9 cellular contexts compared by ENCODE assay signal in genomic region chr12:53159195-53159834, GRCh38. TPM values are rescaled to one million over a fixed set of nuclear protein-coding genes. Genes with fewer than 3 reads are reported as not detected.
DNase-seq lines count a peak whose midpoint lies in the region; ATAC-seq and TF ChIP-seq lines count a peak whose summit lies in the region.
"Had no signal": no experiment of that assay in that cellular context is flagged by ENCODE, and none has a peak within 500 bp of the region (broad histone marks: within the 10 kb centered on the region; RNA-seq: fewer than 3 reads in every experiment).

No MANE protein-coding gene starts in this region.

- H3K4me3 Mint-ChIP-seq in CD4-positive, CD25-positive, alpha-beta regulatory T cell: no peak overlapping the region
- H3K4me3 Mint-ChIP-seq in activated T-cell treated with anti-CD3 and anti-CD28 coated beads, Interleukin-2, amount 50 U/mL, for 24 hours: no peak overlapping the region
- H3K4me3 Mint-ChIP-seq in nephron: no peak overlapping the region

- peak; percentile 96 to 98 for ATAC-seq in CD4-positive, CD25-positive, alpha-beta regulatory T cell (ENCODE audit: low read depth in 2 of 2)
- peak; percentile 97 for ATAC-seq in stimulated activated naive CD8-positive, alpha-beta T cell treated with anti-CD3 and anti-CD28 coated beads, Interleukin-15, Interleukin-2, amounts not matched to agents 100 U/mL and 50 U/mL, for 24 hours

- H3K27ac ChIP-seq in CD4-positive, CD25-positive, alpha-beta regulatory T cell (ENCODE audit: insufficient read depth, low read length, poor library complexity, severe bottlenecking): no peak overlapping the region
- H3K27ac ChIP-seq in Peyer's patch (no peak overlapping the region), fibroblast of lung (ENCODE audit: insufficient read depth, low read length) (no peak overlapping the region)

- H3K27me3 Mint-ChIP-seq in CD4-positive, CD25-positive, alpha-beta regulatory T cell: peaks cover 5% of the 10 kb centered on the region
- H3K27me3 Mint-ChIP-seq in activated T-cell treated with anti-CD3 and anti-CD28 coated beads, Interleukin-2, amount 50 U/mL, for 24 hours: no peaks in the 10 kb centered on the region
- no peaks in the 10 kb centered on the region for H3K27me3 Mint-ChIP-seq in nephron (ENCODE audit: low read depth)

- H3K4me2 ChIP-seq in fibroblast of lung (ENCODE audit: extremely low read depth, insufficient read depth, low read length): no peak overlapping the region

- TF ChIP-seq POLR2A in Peyer's patch (IDR thresholded peaks at IDR 0.05): no peak

- H3K27me3 ChIP-seq in CD4-positive, CD25-positive, alpha-beta regulatory T cell (ENCODE audit: control insufficient read depth, insufficient read depth, low read length): no peaks in the 10 kb centered on the region
- H3K27me3 ChIP-seq in Peyer's patch (no peaks in the 10 kb centered on the region), fibroblast of lung (ENCODE audit: control insufficient read depth, insufficient read depth, low read length) (no peaks in the 10 kb centered on the region)

- H3K4me3 ChIP-seq in CD4-positive, CD25-positive, alpha-beta regulatory T cell (ENCODE audit: low read depth, low read length): no peak overlapping the region
- H3K4me3 ChIP-seq in Peyer's patch (no peak overlapping the region), fibroblast of lung (replicated peaks in 1 of 4; ENCODE audit: control extremely low read depth in 1 of 4, insufficient read depth in 1 of 4, low read depth in 3 of 4, low read length in 4 of 4) (no peak overlapping the region)

- peak; percentile 76 to 90 (median 85) for DNase-seq in CD4-positive, CD25-positive, alpha-beta regulatory T cell
- peak; percentile 89 for DNase-seq in GM20000 (ENCODE audit: low spot score)
- DNase-seq in Kasumi-1 (lab: John Stamatoyannopoulos, UW): peak; percentile 78 to 84
- DNase-seq in Peyer's patch: peak; percentile 88 to 96 (median 88)
- DNase-seq in activated T-cell treated with anti-CD3 and anti-CD28 coated beads, Interleukin-2, amount 50 U/mL, for 24 hours: peak; percentile 93
- DNase-seq in fibroblast of lung (ENCODE audit: low read depth in 2 of 2): peak; percentile 48 to 77
- DNase-seq in stimulated activated naive CD8-positive, alpha-beta T cell treated with anti-CD3 and anti-CD28 coated beads, Interleukin-15, Interleukin-2, amounts not matched to agents 100 U/mL and 50 U/mL, for 24 hours: peak; percentile 93

- no peaks in the 10 kb centered on the region for H4K20me1 ChIP-seq in fibroblast of lung (ENCODE audit: control insufficient read depth, extremely low read depth, insufficient read depth, low read length)

- H3K4me1 ChIP-seq in CD4-positive, CD25-positive, alpha-beta regulatory T cell (ENCODE audit: control insufficient read depth, insufficient read depth, low read length, poor library complexity, severe bottlenecking): peaks cover 7% of the 10 kb centered on the region
- H3K4me1 ChIP-seq in Peyer's patch: no peaks in the 10 kb centered on the region
- H3K4me1 ChIP-seq in fibroblast of lung (ENCODE audit: control insufficient read depth, extremely low read depth, insufficient read depth, low read length): no peaks in the 10 kb centered on the region

- peaks cover 0 to 7% (median 2%) of the 10 kb centered on the region in 4 donors for H3K4me1 Mint-ChIP-seq in CD4-positive, CD25-positive, alpha-beta regulatory T cell
- peaks cover 11% of the 10 kb centered on the region for H3K4me1 Mint-ChIP-seq in activated T-cell treated with anti-CD3 and anti-CD28 coated beads, Interleukin-2, amount 50 U/mL, for 24 hours (ENCODE audit: low read depth)
- H3K4me1 Mint-ChIP-seq in nephron: no peaks in the 10 kb centered on the region

- no peaks in the 10 kb centered on the region for H3K9me3 ChIP-seq in CD4-positive, CD25-positive, alpha-beta regulatory T cell (ENCODE audit: control insufficient read depth in 2 of 2, low read length in 2 of 2)
- H3K9me3 ChIP-seq in Peyer's patch (no peaks in the 10 kb centered on the region), fibroblast of lung (ENCODE audit: control insufficient read depth, insufficient read depth, low read depth, low read length) (no peaks in the 10 kb centered on the region)

- H3K36me3 ChIP-seq in CD4-positive, CD25-positive, alpha-beta regulatory T cell (ENCODE audit: control insufficient read depth, insufficient read depth, low read length): no peaks in the 10 kb centered on the region
- H3K36me3 ChIP-seq in Peyer's patch: peaks cover 0 to 7% (median 0%) of the 10 kb centered on the region in 3 donors
- no peaks in the 10 kb centered on the region for H3K36me3 ChIP-seq in fibroblast of lung (ENCODE audit: control insufficient read depth, insufficient read depth, low read length)

- H3K27ac Mint-ChIP-seq in CD4-positive, CD25-positive, alpha-beta regulatory T cell: peak overlapping the region; percentile 13 to 50 (median 34)
- peak overlapping the region; percentile 22 for H3K27ac Mint-ChIP-seq in activated T-cell treated with anti-CD3 and anti-CD28 coated beads, Interleukin-2, amount 50 U/mL, for 24 hours
- H3K27ac Mint-ChIP-seq in nephron: no peak overlapping the region

- TF ChIP-seq CTCF in GM20000 (IDR thresholded peaks at IDR 0.05; ENCODE audit: extremely low read depth, missing control alignments) (peak; percentile 98), Peyer's patch (IDR thresholded peaks at IDR 0.05) (peak; percentile 96 to 98 (median 97)), fibroblast of lung (conservative IDR thresholded peaks at IDR 0.05 in 1 of 2, IDR thresholded peaks at IDR 0.05 in 1 of 2; ENCODE audit: low read depth in 1 of 2, low read length in 2 of 2) (peak; percentile 98 to 100), nephron (IDR thresholded peaks at IDR 0.05; ENCODE audit: unreplicated experiment in 3 of 3) (peak; percentile 92 to 94 (median 94))

- no peaks in the 10 kb centered on the region for H3K9me3 Mint-ChIP-seq in CD4-positive, CD25-positive, alpha-beta regulatory T cell
- no peaks in the 10 kb centered on the region for H3K9me3 Mint-ChIP-seq in activated T-cell treated with anti-CD3 and anti-CD28 coated beads, Interleukin-2, amount 50 U/mL, for 24 hours
- no peaks in the 10 kb centered on the region for H3K9me3 Mint-ChIP-seq in nephron

- no peaks in the 10 kb centered on the region for H3K79me2 ChIP-seq in fibroblast of lung (ENCODE audit: control insufficient read depth, insufficient read depth, low read length)

- H3K36me3 Mint-ChIP-seq in CD4-positive, CD25-positive, alpha-beta regulatory T cell: peaks cover 4% of the 10 kb centered on the region
- peaks cover 2% of the 10 kb centered on the region for H3K36me3 Mint-ChIP-seq in activated T-cell treated with anti-CD3 and anti-CD28 coated beads, Interleukin-2, amount 50 U/mL, for 24 hours (ENCODE audit: low read depth)
- peaks cover 13% of the 10 kb centered on the region for H3K36me3 Mint-ChIP-seq in nephron (ENCODE audit: low read depth)

- H2AFZ ChIP-seq in fibroblast of lung (ENCODE audit: low read length): peak overlapping the region; percentile 67

- H3K9ac ChIP-seq in fibroblast of lung (ENCODE audit: insufficient read depth, low read length): no peak overlapping the region

RNA-seq across cellular contexts. Expression of gene ZNF740, which starts 21.2 kb away (rescaled TPM):
- total RNA-seq in CD4-positive, CD25-positive, alpha-beta regulatory T cell: 32.6 TPM
- 1 to 10 TPM; 2.3 to 3.1 (median 2.7) TPM for polyA plus RNA-seq in CD4-positive, CD25-positive, alpha-beta regulatory T cell
- 10 to 100 TPM; 11.9 to 38.8 (median 23.1) TPM for total RNA-seq in Peyer's patch
- total RNA-seq in fibroblast of lung: 14.6 and 16.8 TPM in 2 replicates
- polyA plus RNA-seq in fibroblast of lung: 7.3 and 10.6 TPM in 2 replicates
- polyA plus RNA-seq in fibroblast of lung (2012): 7.0 and 9.8 TPM in 2 replicates
- 6.0 and 10.6 TPM in 2 replicates for polyA minus RNA-seq in fibroblast of lung (ENCODE audit: low replicate concordance)

RNA-seq across cellular contexts. Expression of gene CSAD, which starts 21.4 kb away (rescaled TPM):
- 68.0 TPM for total RNA-seq in CD4-positive, CD25-positive, alpha-beta regulatory T cell
- polyA plus RNA-seq in CD4-positive, CD25-positive, alpha-beta regulatory T cell: 1 to 10 TPM; 1.2 to 2.3 (median 1.6) TPM
- 100 to 1,000 TPM in 2 of 4 donors, 10 to 100 TPM in 2; 36.1 to 154 (median 109) TPM for total RNA-seq in Peyer's patch
- 6.4 and 10.1 TPM in 2 replicates for total RNA-seq in fibroblast of lung
- polyA plus RNA-seq in fibroblast of lung: 6.9 and 7.8 TPM in 2 replicates
- polyA plus RNA-seq in fibroblast of lung (2012): 5.5 and 7.9 TPM in 2 replicates
- 3.7 and 10.6 TPM in 2 replicates for polyA minus RNA-seq in fibroblast of lung (ENCODE audit: low replicate concordance)

RNA-seq across cellular contexts. Expression of gene ITGB7, which starts 47.7 kb away (rescaled TPM):
- total RNA-seq in CD4-positive, CD25-positive, alpha-beta regulatory T cell: 297 TPM
- polyA plus RNA-seq in CD4-positive, CD25-positive, alpha-beta regulatory T cell: 100 to 1,000 TPM; 279 to 382 (median 330) TPM
- total RNA-seq in Peyer's patch (10 to 100 TPM in 1 of 4 donors, 1 to 10 TPM in 3; 3.8 to 66.0 (median 4.4) TPM), fibroblast of lung (0.26 and 0.50 TPM in 2 replicates)
- polyA plus RNA-seq in fibroblast of lung: 0.15 and 0.20 TPM in 2 replicates
- polyA plus RNA-seq in fibroblast of lung (2012): 0.22 and 0.38 TPM in 2 replicates
- polyA minus RNA-seq in fibroblast of lung (ENCODE audit: low replicate concordance): not detected in 2 replicates

RNA-seq across cellular contexts. Expression of gene SOAT2, which starts 56.0 kb away (rescaled TPM):
- total RNA-seq in CD4-positive, CD25-positive, alpha-beta regulatory T cell: 0.37 TPM
- not detected for polyA plus RNA-seq in CD4-positive, CD25-positive, alpha-beta regulatory T cell
- total RNA-seq in Peyer's patch: 10 to 100 TPM in 3 of 4 donors, not detected in 1; 13.3 to 55.0 (median 34.5) TPM
- total RNA-seq in fibroblast of lung: under 0.01 TPM in 1 of 2 replicates, not detected in the other
- polyA plus RNA-seq in fibroblast of lung: 0.12 TPM in 1 of 2 replicates, not detected in the other
- 0.06 and 0.31 TPM in 2 replicates for polyA plus RNA-seq in fibroblast of lung (2012)
- polyA minus RNA-seq in fibroblast of lung (ENCODE audit: low replicate concordance): 1.7 TPM in 1 of 2 replicates, not detected in the other
- total RNA-seq: T-helper 1 cell treated with Interleukin-12 subunit alpha and Interleukin-12 subunit beta and Interleukin-4 antibody, amounts not matched to agents 30 ng/mL and 1 ng/mL, for 36 hours had no signal

Comparison
In these comparisons a context has a peak if more than half of its experiments do, and no peak if none do; other contexts are left out.
1. H3K27ac Mint-ChIP-seq: peak in CD4-positive, CD25-positive, alpha-beta regulatory T cell (3 of 3) and activated T-cell treated with anti-CD3 and anti-CD28 coated beads, Interleukin-2, amount 50 U/mL, for 24 hours (single experiment); none in nephron (0 of 3).
2. Peak in every context shown above with its lines, with median percentiles within 50 percentile points of each other: DNase-seq and CTCF ChIP-seq.